8 cellular contexts compared by ENCODE assay signal in the genomic region with DNA sequence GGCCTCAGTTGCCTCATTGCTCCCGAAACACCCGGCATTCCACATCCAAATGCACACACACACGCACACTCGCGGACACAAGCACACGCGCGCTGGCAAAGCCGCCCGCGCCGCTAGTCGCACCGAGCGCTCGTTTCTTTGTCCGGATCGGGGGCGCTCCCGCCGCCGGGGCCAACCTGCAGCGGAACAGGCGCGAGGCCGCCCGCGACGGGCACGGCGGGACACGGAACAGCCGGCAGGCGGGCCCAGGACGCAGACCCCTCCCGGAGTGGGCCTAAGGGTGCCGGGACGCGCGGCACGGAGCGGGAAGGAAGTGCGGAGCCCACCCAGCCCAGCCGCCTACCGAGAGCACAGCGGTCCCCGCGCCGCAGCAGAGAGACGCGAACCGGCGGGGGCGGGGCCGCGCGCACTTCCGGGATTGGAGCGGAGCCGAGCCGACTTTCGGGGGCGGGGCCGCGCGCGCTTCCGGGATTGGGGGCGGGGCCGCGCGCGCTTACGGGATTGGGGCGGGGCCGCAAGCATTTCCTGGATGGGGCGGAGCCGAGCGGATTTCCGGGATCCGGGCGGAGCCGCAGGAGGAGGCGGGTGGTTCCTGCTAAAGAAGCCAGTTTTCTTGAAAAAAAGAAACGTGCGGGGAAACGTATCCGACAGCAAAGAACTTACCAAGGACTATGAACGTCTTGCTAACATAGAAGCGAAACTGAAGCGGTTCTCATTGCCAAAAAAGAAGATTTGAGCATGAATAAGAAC. TPM values are rescaled to one million over a fixed set of nuclear protein-coding genes. Genes with fewer than 3 reads are reported as not detected.
DNase-seq lines count a peak whose midpoint lies in the region; ATAC-seq, FAIRE-seq and TF ChIP-seq lines count a peak whose summit lies in the region.

A gene (minus strand): TSS at position 396 of the 750 bp plus-strand sequence. CDS start 1,498 bp downstream, outside the sequence.

- H3K79me2 ChIP-seq in keratinocyte (ENCODE audit: control insufficient read depth, insufficient read depth, low read length) = peaks cover 12% of the 10 kb centered on the region

- in situ Hi-C loops in GM18951 (cut with MboI; ENCODE audit: low sequenced_read_pairs, unreplicated experiment) = no loop called here

- H3K27ac Mint-ChIP-seq in central memory CD8-positive, alpha-beta T cell (ENCODE audit: low read depth) = peak within 1 kb of the TSS; percentile 95

- TF ChIP-seq POLR2A in GM18951 (IDR thresholded peaks at IDR 0.05; ENCODE audit: extremely low read depth, insufficient read depth, insufficient read length) = peak; percentile 92

- ATAC-seq in HG03342 (IDR thresholded peaks at IDR 0.05; ENCODE audit: unreplicated experiment) = peak; percentile 63
- peak; percentile 51 for ATAC-seq in central memory CD8-positive, alpha-beta T cell (replicated peaks; ENCODE audit: extremely low read depth, poor library complexity, severe bottlenecking)

- H3K9me1 ChIP-seq in keratinocyte (ENCODE audit: control insufficient read depth, extremely low read depth, insufficient read depth, low read length) = no peaks in the 10 kb centered on the region

- H3K4me3 ChIP-seq in AG04450 (ENCODE audit: low read depth, low read length) (peak within 1 kb of the TSS; percentile 89), keratinocyte (ENCODE audit: control insufficient read depth in 2 of 3, extremely low read depth in 1 of 3, insufficient read depth in 2 of 3, low read depth in 1 of 3, low read length in 3 of 3) (peak within 1 kb of the TSS; percentile 83 to 85 (median 84))

- FAIRE-seq in keratinocyte (lab: Jason Lieb, UNC) = no peak

- H3K9me3 ChIP-seq in AG04450 (ENCODE audit: control insufficient read depth, insufficient read depth, low read length) (peaks cover 13% of the 10 kb centered on the region; the same call in 1 of the 2 replicates), keratinocyte (ENCODE audit: control insufficient read depth, low read depth, low read length) (no peaks in the 10 kb centered on the region)

- DNase-seq in AG04450 (ENCODE audit: low read depth, low spot score) = peak; percentile 84
- peak; percentile 83 for DNase-seq in NCI-H446 treated with DMSO at 0.1 percent for 48 hours (lab: John Stamatoyannopoulos, UW)
- DNase-seq in activated CD4-positive, CD25-positive, alpha-beta regulatory T cell treated with anti-CD3 and anti-CD28 coated beads, Interleukin-2, amount 50 U/mL, for 72 hours = peak; percentile 97
- DNase-seq in central memory CD8-positive, alpha-beta T cell (ENCODE audit: low spot score in 2 of 2) = peak; percentile 84
- peak; percentile 30 for DNase-seq in keratinocyte (ENCODE audit: low read depth, low spot score)
- DNase-seq in stimulated activated CD4-positive, alpha-beta T cell treated with anti-CD3 and anti-CD28 coated beads, Interleukin-12 subunit alpha, Interleukin-12 subunit beta, amount 100 ng/mL, for 4 hours = peak; percentile 97

- peaks cover 26% of the 10 kb centered on the region for H3K4me1 Mint-ChIP-seq in central memory CD8-positive, alpha-beta T cell

- peak within 1 kb of the TSS; percentile 39 for H3K27ac ChIP-seq in AG04450 (ENCODE audit: low read depth, low read length)
- peak within 1 kb of the TSS; percentile 73 for H3K27ac ChIP-seq in keratinocyte (ENCODE audit: control insufficient read depth, insufficient read depth, low read length)

- H2AFZ ChIP-seq in keratinocyte (ENCODE audit: control insufficient read depth, low read length) = peak within 1 kb of the TSS; percentile 96

- H3K36me3 ChIP-seq in keratinocyte (ENCODE audit: control insufficient read depth in 2 of 2, extremely low read depth in 1 of 2, insufficient read depth in 2 of 2, low read length in 2 of 2) = peaks cover 0 to 4% of the 10 kb centered on the region in 2 experiments

- H3K27me3 Mint-ChIP-seq in central memory CD8-positive, alpha-beta T cell = no peaks in the 10 kb centered on the region

- peaks cover 18% of the 10 kb centered on the region for H3K36me3 Mint-ChIP-seq in central memory CD8-positive, alpha-beta T cell (ENCODE audit: insufficient read depth)

- H3K4me3 Mint-ChIP-seq in central memory CD8-positive, alpha-beta T cell = peak within 1 kb of the TSS; percentile 93

- CTCF ChIA-PET in AG04450 (lab: Charles Lee) = interaction anchor here (0.6 kb wide), 1 partner anchor 94 kb away, joined by 3 read pairs; no protein-coding TSS in a partner anchor

- no peaks in the 10 kb centered on the region for H3K9me3 Mint-ChIP-seq in central memory CD8-positive, alpha-beta T cell

- POLR2A ChIA-PET in AG04450 (lab: Yijun Ruan, JAX) = no interaction called here

- dilution Hi-C loops in keratinocyte (cut with MboI; ENCODE audit: extremely low pct_ligation_motif_present, low sequenced_read_pairs) = no loop called here

- H3K4me1 ChIP-seq in keratinocyte (ENCODE audit: control insufficient read depth, extremely low read depth, insufficient read depth, low read length) = peaks cover 16% of the 10 kb centered on the region

- peak within 1 kb of the TSS; percentile 81 for H3K9ac ChIP-seq in keratinocyte (ENCODE audit: control insufficient read depth, extremely low read depth, insufficient read depth, low read length)

- H3K27me3 ChIP-seq in AG04450 (ENCODE audit: control insufficient read depth, insufficient read depth, low read length) = no peaks in the 10 kb centered on the region
- H3K27me3 ChIP-seq in keratinocyte (ENCODE audit: control insufficient read depth, extremely low read depth, insufficient read depth, low read length) = no peaks in the 10 kb centered on the region

- H4K20me1 ChIP-seq in keratinocyte (ENCODE audit: control insufficient read depth, extremely low read depth, insufficient read depth, low read length) = no peaks in the 10 kb centered on the region

- TF ChIP-seq CTCF in AG04450 (IDR thresholded peaks at IDR 0.05; ENCODE audit: low read depth, low read length) (no peak), keratinocyte (optimal IDR thresholded peaks at IDR 0.05 in 1 of 3, IDR thresholded peaks at IDR 0.05 in 1 of 3, conservative IDR thresholded peaks at IDR 0.05 in 1 of 3; ENCODE audit: extremely low read depth in 1 of 3, insufficient read depth in 2 of 3, low read length in 3 of 3) (no peak)

- peak within 1 kb of the TSS; percentile 97 for H3K4me2 ChIP-seq in keratinocyte (ENCODE audit: control insufficient read depth, extremely low read depth, insufficient read depth, low read depth, low read length)

RNA-seq across cellular contexts. Expression of the gene that starts here (rescaled TPM):
- polyA plus RNA-seq in AG04450 (2011; rRNA removed) (74.8 and 82.6 TPM in 2 replicates), keratinocyte (30.2 to 36.0 TPM (median 34.2 TPM) in 3 replicates)
- 53.9 and 85.7 TPM in 2 replicates for polyA minus RNA-seq in AG04450 (2011; rRNA and poly(A)+ RNA removed)
- polyA plus RNA-seq in keratinocyte (2011; ENCODE audit: low read depth) = 10.1 TPM
- polyA plus RNA-seq in keratinocyte (2011; cell fraction: cytosol; rRNA removed) = 14.2 and 21.4 TPM in 2 replicates
- 59.9 and 70.1 TPM in 2 replicates for polyA plus RNA-seq in keratinocyte (2011; cell fraction: nucleus; rRNA removed)
- 25.9 and 27.8 TPM in 2 replicates for polyA plus RNA-seq in keratinocyte (2012; ENCODE audit: low replicate concordance)
- 22.5 to 35.4 TPM (median 26.9 TPM) in 3 replicates for polyA minus RNA-seq in keratinocyte
- 28.6 TPM for polyA minus RNA-seq in keratinocyte (2011; cell fraction: cytosol; rRNA and poly(A)+ RNA removed)
- polyA minus RNA-seq in keratinocyte (2011; cell fraction: nucleus; rRNA and poly(A)+ RNA removed) = 25.4 and 25.9 TPM in 2 replicates

Comparison
In these comparisons a context has a peak if more than half of its experiments do, and no peak if none do; other contexts are left out.
1. Peak in every context shown above with its lines: DNase-seq, ATAC-seq, H3K4me3 ChIP-seq and H3K27ac ChIP-seq.
2. DNase-seq: peak in every context shown above with its lines; median percentile 97 in activated CD4-positive, CD25-positive, alpha-beta regulatory T cell treated with anti-CD3 and anti-CD28 coated beads, Interleukin-2, amount 50 U/mL, for 72 hours; 97 in stimulated activated CD4-positive, alpha-beta T cell treated with anti-CD3 and anti-CD28 coated beads, Interleukin-12 subunit alpha, Interleukin-12 subunit beta, amount 100 ng/mL, for 4 hours; 84 in AG04450; 84 in central memory CD8-positive, alpha-beta T cell; 83 in NCI-H446 treated with DMSO at 0.1 percent for 48 hours; 30 in keratinocyte.